13 cellular contexts compared by ENCODE assay signal in genomic region chr17:40018211-40019121, GRCh38. TPM values are rescaled to one million over a fixed set of nuclear protein-coding genes. Genes with fewer than 3 reads are reported as not detected.
DNase-seq lines count a peak whose midpoint lies in the region; ATAC-seq and TF ChIP-seq lines count a peak whose summit lies in the region.
"Had no signal": no experiment of that assay in that cellular context is flagged by ENCODE, and none has a peak within 500 bp of the region (broad histone marks: within the 10 kb centered on the region; RNA-seq: fewer than 3 reads in every experiment).

No MANE protein-coding gene starts in this region.

- H2AK5ac ChIP-seq in mesendoderm (ENCODE audit: low read length) = no peak overlapping the region

- H3K36me3 ChIP-seq in mesendoderm (ENCODE audit: control insufficient read depth, insufficient read depth, low read length) (peaks cover 5% of the 10 kb centered on the region), upper lobe of left lung (peaks cover 5 to 42% (median 20%) of the 10 kb centered on the region in 4 donors)

- H3K79me2 ChIP-seq in mesendoderm (ENCODE audit: control insufficient read depth, insufficient read depth, low read length) = no peaks in the 10 kb centered on the region

- H3K9me3 ChIP-seq in upper lobe of left lung = no peaks in the 10 kb centered on the region

- H3K4ac ChIP-seq in mesendoderm (ENCODE audit: low read depth, low read length) = no peak overlapping the region

- no peak overlapping the region for H4K8ac ChIP-seq in mesendoderm (ENCODE audit: low read depth, low read length)

- peak overlapping the region; percentile 46 for H3K27ac ChIP-seq in epithelial cell of prostate
- no peak overlapping the region for H3K27ac ChIP-seq in mesendoderm (ENCODE audit: low read depth, low read length)
- H3K27ac ChIP-seq in upper lobe of left lung = peak overlapping the region; percentile 25 to 83 (median 76)
- H3K27ac ChIP-seq: VCaP had no signal

- no peak for ATAC-seq in upper lobe of left lung (ENCODE audit: low FRiP score in 2 of 2)
- no peak for ATAC-seq in GM21360 (IDR thresholded peaks at IDR 0.05; ENCODE audit: unreplicated experiment)
- no peak for ATAC-seq in esophagus mucosa

- H3K27me3 ChIP-seq in mesendoderm (ENCODE audit: insufficient read depth, low read length, poor library complexity) (no peaks in the 10 kb centered on the region), upper lobe of left lung (no peaks in the 10 kb centered on the region)

- no peaks in the 10 kb centered on the region for H3K79me1 ChIP-seq in mesendoderm (ENCODE audit: low read length)

- no peak overlapping the region for H3K4me2 ChIP-seq in mesendoderm (ENCODE audit: low read length)

- H2BK5ac ChIP-seq in mesendoderm (ENCODE audit: low read length) = no peak overlapping the region

- H3K4me3 ChIP-seq in mesendoderm (ENCODE audit: low read length) = no peak overlapping the region
- H3K4me3 ChIP-seq in upper lobe of left lung = no peak overlapping the region
- H3K4me3 ChIP-seq: lung had no signal

- no peak for TF ChIP-seq EP300 in upper lobe of left lung (IDR thresholded peaks at IDR 0.05)

- DNase-seq in NCI-H1092 treated with DMSO at 0.1 percent for 48 hours (lab: John Stamatoyannopoulos, UW) (peak; percentile 18), NCI-H1092 (lab: John Stamatoyannopoulos, UW) (no peak), epithelial cell of prostate (ENCODE audit: low read depth, low spot score) (no peak), mesendoderm (peak; percentile 70), upper lobe of left lung (peak in 1 of 2 donors; percentile 43)
- no peak for DNase-seq in activated CD8-positive, alpha-beta memory T cell treated with anti-CD3 and anti-CD28 coated beads, Interleukin-2, amount 50 U/mL, for 48 hours
- DNase-seq: activated naive CD4-positive, alpha-beta T cell had no signal

- H4K5ac ChIP-seq in mesendoderm (ENCODE audit: low read length) = no peak overlapping the region

- no peak overlapping the region for H3K23ac ChIP-seq in mesendoderm (ENCODE audit: low read length)

- H3K18ac ChIP-seq in mesendoderm (ENCODE audit: low read length) = no peak overlapping the region

- no peak for TF ChIP-seq POLR2A in upper lobe of left lung (IDR thresholded peaks at IDR 0.05)

- peak overlapping the region; percentile 78 for H3K56ac ChIP-seq in mesendoderm (ENCODE audit: low read length)

- WGBS in mesendoderm (ENCODE audit: extremely low coverage, insufficient coverage, low lambda C conversion rate) = no CpG with 5 or more reads among the region's 15 CpGs
- WGBS in upper lobe of left lung, 2 donors = 36 to 49% methylated on average over 7 to 15 of the region's 15 CpGs

- no peak overlapping the region for H2BK15ac ChIP-seq in mesendoderm (replicated peaks; ENCODE audit: low read depth)

- H3K4me1 ChIP-seq in mesendoderm (ENCODE audit: control insufficient read depth, low read depth, low read length) = peaks cover 3% of the 10 kb centered on the region
- peaks cover 90 to 98% (median 93%) of the 10 kb centered on the region in 4 donors for H3K4me1 ChIP-seq in upper lobe of left lung

- H2BK120ac ChIP-seq in mesendoderm (ENCODE audit: low read depth, low read length) = no peak overlapping the region

- H3K9ac ChIP-seq in mesendoderm (ENCODE audit: low read length) = peak overlapping the region; percentile 58

- TF ChIP-seq CTCF in upper lobe of left lung (IDR thresholded peaks at IDR 0.05) = no peak

RNA-seq across cellular contexts. Expression of gene CSF3, which starts 3.2 kb away (rescaled TPM):
- polyA plus RNA-seq in mesendoderm (2013, experiment 1 of 2) = 0.04 TPM
- polyA plus RNA-seq in mesendoderm (2013, experiment 2 of 2) = 0.04 TPM
- 10 to 100 TPM in 1 of 6 donors, 1 to 10 TPM in 5; 1.6 to 14.4 (median 2.7) TPM for total RNA-seq in upper lobe of left lung
- total RNA-seq in esophagus mucosa = 0.64 TPM
- total RNA-seq: A172, temporal lobe had no signal

RNA-seq across cellular contexts. Expression of gene MED24, which starts 35.7 kb away (rescaled TPM):
- 54.7 TPM for polyA plus RNA-seq in mesendoderm (2013, experiment 1 of 2)
- polyA plus RNA-seq in mesendoderm (2013, experiment 2 of 2) = 54.0 TPM
- 100 to 1,000 TPM in 1 of 6 donors, 10 to 100 TPM in 5; 36.5 to 157 (median 71.0) TPM for total RNA-seq in upper lobe of left lung
- 55.9 TPM for total RNA-seq in esophagus mucosa

RNA-seq across cellular contexts. Expression of gene PSMD3, which starts 37.9 kb away (rescaled TPM):
- 159 TPM for polyA plus RNA-seq in mesendoderm (2013, experiment 1 of 2)
- 159 TPM for polyA plus RNA-seq in mesendoderm (2013, experiment 2 of 2)
- total RNA-seq in upper lobe of left lung (100 to 1,000 TPM in 2 of 6 donors, 10 to 100 TPM in 4; 55.5 to 117 (median 78.8) TPM), esophagus mucosa (80.2 TPM)

RNA-seq across cellular contexts. Expression of gene THRA, which starts 44.3 kb away (rescaled TPM):
- 2.5 TPM for polyA plus RNA-seq in mesendoderm (2013, experiment 1 of 2)
- 2.9 TPM for polyA plus RNA-seq in mesendoderm (2013, experiment 2 of 2)
- 10 to 100 TPM; 31.0 to 55.3 (median 49.9) TPM for total RNA-seq in upper lobe of left lung
- total RNA-seq in esophagus mucosa = 9.4 TPM

RNA-seq across cellular contexts. Expression of gene GSDMA, which starts 55.7 kb away (rescaled TPM):
- polyA plus RNA-seq in mesendoderm (2013, experiment 1 of 2) = not detected
- not detected for polyA plus RNA-seq in mesendoderm (2013, experiment 2 of 2)
- total RNA-seq in upper lobe of left lung = under 1 TPM in 4 of 6 donors, not detected in 2; 0.14 to 0.61 (median 0.51) TPM
- total RNA-seq in esophagus mucosa = 1.9 TPM
- total RNA-seq: A172 had no signal

Comparison
In these comparisons a context has a peak if more than half of its experiments do, and no peak if none do; other contexts are left out.
1. DNase-seq: peak in NCI-H1092 treated with DMSO at 0.1 percent for 48 hours (single experiment) and mesendoderm (single experiment); none in NCI-H1092 (single experiment), epithelial cell of prostate (single experiment) and activated CD8-positive, alpha-beta memory T cell treated with anti-CD3 and anti-CD28 coated beads, Interleukin-2, amount 50 U/mL, for 48 hours (single experiment).